ENCODE assay signal across 8 cellular contexts in the genomic region with DNA sequence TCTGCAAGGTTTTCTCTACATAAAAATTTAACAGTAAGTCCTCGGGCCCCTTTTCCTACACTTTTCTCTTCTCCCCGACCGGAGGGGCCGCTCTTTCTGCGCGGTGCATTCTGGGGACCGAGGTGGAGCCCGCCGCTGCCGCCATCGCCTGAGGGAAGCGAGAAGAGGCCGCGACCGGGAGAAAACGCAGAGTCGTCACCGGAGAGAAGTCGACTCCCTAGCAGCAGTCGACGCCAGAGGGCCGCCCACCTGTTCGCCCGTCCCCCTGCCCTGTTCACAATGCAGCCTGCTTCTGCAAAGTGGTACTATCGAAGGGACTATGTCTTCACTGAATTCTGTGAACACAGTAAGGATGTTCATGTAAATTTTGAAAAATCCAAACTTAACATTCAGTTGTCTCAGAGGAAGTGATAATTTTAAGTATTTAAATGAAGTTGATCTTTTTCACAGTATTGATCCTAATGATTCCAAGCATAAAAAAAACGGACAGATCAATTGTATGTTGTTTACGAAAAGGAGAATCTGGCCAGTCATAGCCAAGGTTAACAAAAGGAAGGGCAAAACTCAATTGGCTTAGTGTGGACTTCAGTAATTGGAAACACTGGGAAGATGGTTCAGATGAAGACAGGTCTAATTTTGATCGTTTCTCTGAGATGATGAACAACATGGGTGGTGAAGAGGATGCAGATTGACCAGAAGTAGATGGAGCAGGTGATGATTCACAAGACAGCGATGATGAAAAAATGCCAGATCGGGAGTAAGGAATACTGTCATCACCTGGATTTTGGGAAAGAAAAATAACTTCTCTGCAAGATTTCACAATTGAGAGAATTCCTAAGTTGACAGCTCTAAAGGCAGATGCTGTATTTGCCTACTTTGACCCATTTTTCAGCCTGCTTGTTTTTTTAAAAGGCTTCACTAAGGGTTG. TPM values are rescaled to one million over a fixed set of nuclear protein-coding genes. Genes with fewer than 3 reads are reported as not detected.
A peak's percentile ranks its signal among the peaks of the same experiment; 100 is the strongest.
DNase-seq lines count a peak whose midpoint lies in the region; ATAC-seq and TF ChIP-seq lines count a peak whose summit lies in the region.

No MANE protein-coding gene starts in this region.

- no peak overlapping the region for H3K4ac ChIP-seq in trophoblast cell (ENCODE audit: low read depth, low read length)

- H4K91ac ChIP-seq in trophoblast cell (ENCODE audit: low read depth, low read length) = no peak overlapping the region

- H3K79me2 ChIP-seq in GM23248 (ENCODE audit: insufficient read depth) (peaks cover 57% of the 10 kb centered on the region), trophoblast cell (ENCODE audit: control insufficient read depth, insufficient read depth, low read length, poor library complexity) (no peaks in the 10 kb centered on the region)

- in situ Hi-C loops in GM23248 (cut with MboI) = no loop called here

- H3K4me1 ChIP-seq in GM23248 (ENCODE audit: insufficient read depth) = peaks cover 5% of the 10 kb centered on the region; the same call in 1 of the 2 replicates
- H3K4me1 ChIP-seq in esophagus (ENCODE audit: control insufficient read depth in 2 of 2, insufficient read depth in 2 of 2, low read length in 1 of 2) = peaks cover 0 to 3% of the 10 kb centered on the region in 2 donors
- H3K4me1 ChIP-seq in trophoblast cell (ENCODE audit: control insufficient read depth in 1 of 2, insufficient read depth in 2 of 2, low read length in 2 of 2) = no peaks in the 10 kb centered on the region
- no peaks in the 10 kb centered on the region for H3K4me1 ChIP-seq in thoracic aorta (ENCODE audit: control insufficient read depth in 1 of 2, low read depth in 2 of 2)
- peaks cover 0 to 7% (median 0%) of the 10 kb centered on the region in 3 donors for H3K4me1 ChIP-seq in esophagus squamous epithelium

- H2BK5ac ChIP-seq in trophoblast cell (ENCODE audit: low read depth, low read length, poor library complexity) = no peak overlapping the region

- no peaks in the 10 kb centered on the region for H3K79me1 ChIP-seq in trophoblast cell (ENCODE audit: low read length)

- no peak overlapping the region for H2AFZ ChIP-seq in GM23248
- H2AFZ ChIP-seq in trophoblast cell (ENCODE audit: insufficient read depth, low read length, poor library complexity) = no peak overlapping the region

- H2BK12ac ChIP-seq in trophoblast cell (ENCODE audit: low read length) = no peak overlapping the region

- H3K9ac ChIP-seq in GM23248 (no peak overlapping the region), trophoblast cell (ENCODE audit: low read length) (no peak overlapping the region)

- H3K9me3 ChIP-seq in GM23248 (ENCODE audit: low read depth) (no peaks in the 10 kb centered on the region), esophagus (ENCODE audit: control insufficient read depth in 2 of 2, insufficient read depth in 1 of 2, low read depth in 1 of 2, low read length in 1 of 2) (no peaks in the 10 kb centered on the region), trophoblast cell (ENCODE audit: insufficient read depth, low read depth, low read length) (no peaks in the 10 kb centered on the region), thoracic aorta (no peaks in the 10 kb centered on the region), esophagus squamous epithelium (no peaks in the 10 kb centered on the region)

- H3K4me3 ChIP-seq in GM23248 = no peak overlapping the region
- peak overlapping the region; percentile 12 to 28 for H3K4me3 ChIP-seq in esophagus (ENCODE audit: low read depth in 1 of 2, low read length in 2 of 2)
- H3K4me3 ChIP-seq in trophoblast cell (ENCODE audit: low read depth, low read length) = no peak overlapping the region
- H3K4me3 ChIP-seq in thoracic aorta = peak overlapping the region; percentile 46
- H3K4me3 ChIP-seq in esophagus squamous epithelium = peak overlapping the region in 2 of 4 donors; percentile 24 to 47

- no peak overlapping the region for H3K18ac ChIP-seq in trophoblast cell (ENCODE audit: low read length)

- no peak overlapping the region for H3K14ac ChIP-seq in trophoblast cell (ENCODE audit: low read length)

- DNase-seq in GM23248 = peak; percentile 7
- peak; percentile 59 for DNase-seq in activated T-cell treated with anti-CD3 and anti-CD28 coated beads for 48 hours (ENCODE audit: low read depth)
- DNase-seq in trophoblast cell = peak; percentile 26 to 68
- no peak for DNase-seq in thoracic aorta (ENCODE audit: low spot score)
- no peak for DNase-seq in GOT3 (lab: John Stamatoyannopoulos, UW)
- DNase-seq in esophagus squamous epithelium (lab: John Stamatoyannopoulos, UW) = no peak
- DNase-seq in HUDEP-2 (lab: John Stamatoyannopoulos, UW; ENCODE audit: unreplicated experiment in 76 of 76) = no peak

- 78 to 80% methylated on average over 24 to 30 of the region's 30 CpGs for WGBS in GM23248 (ENCODE audit: low coverage in 1 of 2, low lambda C conversion rate in 2 of 2, missing lambda C conversion rate in 2 of 2), 2 experiments
- 32 to 40% methylated on average over 30 of the region's 30 CpGs for WGBS in esophagus, 2 donors
- WGBS in trophoblast cell (ENCODE audit: extremely low coverage, insufficient coverage, insufficient read length) = no CpG with 5 or more reads among the region's 30 CpGs
- 55 to 61% methylated on average over 13 to 29 of the region's 30 CpGs for WGBS in esophagus squamous epithelium, 2 donors

- H3F3A ChIP-seq in GM23248 (ENCODE audit: insufficient read depth) = no peaks in the 10 kb centered on the region

- H3K27ac ChIP-seq in GM23248 (no peak overlapping the region), esophagus (ENCODE audit: low read depth in 2 of 2, low read length in 1 of 2) (peak overlapping the region in 1 of 2 donors; percentile 10), trophoblast cell (ENCODE audit: low read depth, low read length) (no peak overlapping the region), thoracic aorta (no peak overlapping the region), esophagus squamous epithelium (no peak overlapping the region)

- intact Hi-C loops in esophagus squamous epithelium (cut with DNase I) = no loop called here

- H2BK120ac ChIP-seq in trophoblast cell (ENCODE audit: insufficient read depth, low read length, poor library complexity) = no peak overlapping the region

- no peak overlapping the region for H2AK5ac ChIP-seq in trophoblast cell (ENCODE audit: low read length)

- H3K23ac ChIP-seq in trophoblast cell (ENCODE audit: low read length) = no peak overlapping the region

- no peaks in the 10 kb centered on the region; the same call in 1 of the 2 replicates for H4K20me1 ChIP-seq in GM23248 (ENCODE audit: insufficient read depth)

- H3K4me2 ChIP-seq in GM23248 (ENCODE audit: unreplicated experiment) (no peak overlapping the region), trophoblast cell (ENCODE audit: low read length) (no peak overlapping the region)

- no peak for TF ChIP-seq POLR2A in esophagus squamous epithelium (IDR thresholded peaks at IDR 0.05)

- no peak for TF ChIP-seq CTCF in thoracic aorta (IDR thresholded peaks at IDR 0.05)
- TF ChIP-seq CTCF in esophagus squamous epithelium (IDR thresholded peaks at IDR 0.05) = no peak

- no peak overlapping the region for H4K12ac ChIP-seq in trophoblast cell (ENCODE audit: low read depth, low read length)

- no peak overlapping the region for H4K8ac ChIP-seq in trophoblast cell (ENCODE audit: low read depth, low read length)

- no peaks in the 10 kb centered on the region for H3K27me3 ChIP-seq in GM23248 (replicated peaks; ENCODE audit: insufficient read depth)
- H3K27me3 ChIP-seq in esophagus (ENCODE audit: control insufficient read depth in 1 of 2, insufficient read depth in 2 of 2, low read length in 2 of 2) = no peaks in the 10 kb centered on the region
- no peaks in the 10 kb centered on the region for H3K27me3 ChIP-seq in trophoblast cell (ENCODE audit: insufficient read depth, low read length)
- H3K27me3 ChIP-seq in thoracic aorta (replicated peaks; ENCODE audit: insufficient read depth) = no peaks in the 10 kb centered on the region
- no peaks in the 10 kb centered on the region for H3K27me3 ChIP-seq in esophagus squamous epithelium

- ATAC-seq in thoracic aorta (ENCODE audit: insufficient number of reproducible peaks, low FRiP score, low read depth) = no peak

- H3K36me3 ChIP-seq in GM23248 (ENCODE audit: low read depth) = no peaks in the 10 kb centered on the region
- peaks cover 0 to 2% of the 10 kb centered on the region in 2 donors for H3K36me3 ChIP-seq in esophagus (ENCODE audit: control insufficient read depth in 2 of 2, insufficient read depth in 2 of 2, low read length in 1 of 2)
- H3K36me3 ChIP-seq in trophoblast cell (ENCODE audit: control insufficient read depth in 1 of 2, insufficient read depth in 2 of 2, low read length in 2 of 2) = no peaks in the 10 kb centered on the region
- H3K36me3 ChIP-seq in thoracic aorta = no peaks in the 10 kb centered on the region
- no peaks in the 10 kb centered on the region for H3K36me3 ChIP-seq in esophagus squamous epithelium

- H3K9me2 ChIP-seq in GM23248 (ENCODE audit: insufficient read depth) = no peaks in the 10 kb centered on the region

RNA-seq across cellular contexts. Expression of gene ASXL2, which starts 55.8 kb away (rescaled TPM):
- 7.0 and 9.5 TPM in 2 replicates for total RNA-seq in GM23248 (2014; rRNA removed; shearing (Covaris generic))
- polyA plus RNA-seq in GM23248 (2016; fragmentation: Nextera tagmentation; extraction: Ambion mirVana) (4.5 and 4.9 TPM in 2 replicates), esophagus (1 to 10 TPM; 1.9 to 2.7 TPM)
- polyA plus RNA-seq in trophoblast cell (2013) = 12.0 and 12.4 TPM in 2 replicates
- total RNA-seq in thoracic aorta (10 to 100 TPM; 14.5 to 15.6 TPM), esophagus squamous epithelium (10 to 100 TPM; 15.3 to 17.5 (median 16.3) TPM)

Comparison
In these comparisons a context has a peak if more than half of its experiments do, and no peak if none do; other contexts are left out.
1. DNase-seq: peak in GM23248 (single experiment), activated T-cell treated with anti-CD3 and anti-CD28 coated beads for 48 hours (single experiment) and trophoblast cell (2 of 2); none in thoracic aorta (single experiment), GOT3 (single experiment), esophagus squamous epithelium (single experiment) and HUDEP-2 (0 of 76).
2. H3K4me3 ChIP-seq: peak in esophagus (2 of 2) and thoracic aorta (single experiment); none in GM23248 (single experiment) and trophoblast cell (single experiment).